22 cellular contexts compared by ENCODE assay signal in the genomic region with DNA sequence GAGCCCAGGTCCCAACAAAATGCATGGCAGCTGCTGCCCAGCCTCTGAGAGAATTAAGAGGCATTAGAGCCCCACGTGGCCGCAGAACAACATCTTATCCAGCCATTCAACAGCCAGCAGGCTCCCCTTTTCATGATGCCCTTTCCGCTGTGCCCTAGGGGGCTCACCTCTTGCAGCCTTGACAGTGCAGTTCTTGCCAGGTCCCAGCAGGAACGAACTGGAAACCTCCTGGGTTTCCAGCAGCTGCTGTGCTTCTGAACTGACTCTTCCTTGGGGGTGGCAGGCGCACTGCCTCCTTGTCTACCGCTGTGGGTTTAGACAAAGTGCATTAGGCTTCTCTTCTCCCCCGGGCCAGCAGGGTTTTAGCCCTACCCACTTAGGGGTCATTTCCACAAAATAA.
"Had no signal": no experiment of that assay in that cellular context is flagged by ENCODE, and none has a peak within 500 bp of the region (broad histone marks: within the 10 kb centered on the region; RNA-seq: fewer than 3 reads in every experiment).

No MANE protein-coding gene starts in this region.

- H3K4me1 ChIP-seq: gastrocnemius medialis, prostate gland, right atrium auricular region, sigmoid colon, testis, tibial artery had no signal

- H3K36me3 ChIP-seq: gastrocnemius medialis, neural progenitor cell, prostate gland, right atrium auricular region, sigmoid colon, tibial artery had no signal

- H3K9me3 ChIP-seq: gastrocnemius medialis, mucosa of descending colon, prostate gland, right atrium auricular region, sigmoid colon, testis, tibial artery had no signal

- H3K4me3 ChIP-seq: gastrocnemius medialis, hepatocyte, mucosa of descending colon, neural progenitor cell, prostate gland, right atrium auricular region, sigmoid colon, testis, tibial artery had no signal

- DNase-seq: effector CD8-positive, alpha-beta T cell; endodermal cell; foreskin fibroblast; gastrocnemius medialis; head of caudate nucleus; kidney; mesenchymal stem cell; mucosa of descending colon; naive B cell; nucleus accumbens; sigmoid colon; stimulated activated CD4-positive, alpha-beta T cell treated with anti-CD3 and anti-CD28 coated beads, Interleukin-2, amount 100 ng/mL, for 24 hours; stimulated activated CD4-positive, alpha-beta T cell treated with anti-CD3 and anti-CD28 coated beads, Interleukin-4, amount 100 ng/mL, for 24 hours; stimulated activated naive CD8-positive, alpha-beta T cell treated with anti-CD3 and anti-CD28 coated beads, Interleukin-15, Interleukin-2, amounts not matched to agents 100 U/mL and 50 U/mL, for 24 hours; substantia nigra; testis; tibial artery had no signal

- H3K27ac ChIP-seq: epithelial cell of prostate, gastrocnemius medialis, hepatocyte, neural progenitor cell, prostate gland, sigmoid colon, testis, tibial artery had no signal
